23 cellular contexts compared by ENCODE assay signal in genomic region chr5:618450-618849, GRCh38.
"Had no signal": no experiment of that assay in that cellular context is flagged by ENCODE, and none has a peak within 500 bp of the region (broad histone marks: within the 10 kb centered on the region; RNA-seq: fewer than 3 reads in every experiment).

No MANE protein-coding gene starts in this region.

- DNase-seq: activated CD4-positive, alpha-beta T cell treated with anti-CD3 and anti-CD28 coated beads for 4 hours; activated CD4-positive, alpha-beta T cell treated with anti-CD3 and anti-CD28 coated beads, Interleukin-2, amount 50 U/mL, for 48 hours; activated CD4-positive, CD25-positive, alpha-beta regulatory T cell; activated effector memory CD4-positive, alpha-beta T cell treated with anti-CD3 and anti-CD28 coated beads, Interleukin-2, amount 50 U/mL, for 16 hours; activated T-cell treated with anti-CD3 and anti-CD28 coated beads, Interleukin-2, amount 50 U/mL, for 72 hours; caudate nucleus; dermis blood vessel endothelial cell; effector CD8-positive, alpha-beta T cell; erythroblast; foreskin fibroblast; kidney; naive thymus-derived CD4-positive, alpha-beta T cell; right cardiac atrium; T-helper 9 cell; uterus had no signal

- H3K4me3 ChIP-seq: lung, pancreas, skin epidermis, tibial nerve, uterus had no signal

- H3K9me3 ChIP-seq: pancreas, tibial nerve, uterus had no signal

- H3K27ac Mint-ChIP-seq: activated naive CD4-positive, alpha-beta T cell treated with anti-CD3 and anti-CD28 coated beads, Interleukin-2, amount 50 U/mL, for 24 hours; activated T-cell treated with anti-CD3 and anti-CD28 coated beads, Interleukin-2, amount 50 U/mL, for 72 hours; brain; naive thymus-derived CD4-positive, alpha-beta T cell; stimulated activated effector memory CD8-positive, alpha-beta T cell treated with anti-CD3 and anti-CD28 coated beads, Interleukin-12 subunit alpha, Interleukin-12 subunit beta, amount 100 ng/mL, for 72 hours; stimulated activated naive CD8-positive, alpha-beta T cell treated with anti-CD3 and anti-CD28 coated beads, Interleukin-15, amount 100 ng/mL, for 72 hours had no signal

- H3K4me1 ChIP-seq: uterus had no signal

- H3K4me3 Mint-ChIP-seq: activated naive CD4-positive, alpha-beta T cell treated with anti-CD3 and anti-CD28 coated beads, Interleukin-2, amount 50 U/mL, for 24 hours; activated T-cell treated with anti-CD3 and anti-CD28 coated beads, Interleukin-2, amount 50 U/mL, for 72 hours; brain; naive thymus-derived CD4-positive, alpha-beta T cell; stimulated activated effector memory CD8-positive, alpha-beta T cell treated with anti-CD3 and anti-CD28 coated beads, Interleukin-12 subunit alpha, Interleukin-12 subunit beta, amount 100 ng/mL, for 72 hours; stimulated activated naive CD8-positive, alpha-beta T cell treated with anti-CD3 and anti-CD28 coated beads, Interleukin-15, amount 100 ng/mL, for 72 hours had no signal

- H3K36me3 ChIP-seq: uterus had no signal

- H3K9me3 Mint-ChIP-seq: activated naive CD4-positive, alpha-beta T cell treated with anti-CD3 and anti-CD28 coated beads, Interleukin-2, amount 50 U/mL, for 24 hours; naive thymus-derived CD4-positive, alpha-beta T cell; stimulated activated naive CD8-positive, alpha-beta T cell treated with anti-CD3 and anti-CD28 coated beads, Interleukin-15, amount 100 ng/mL, for 72 hours had no signal

- ATAC-seq: activated T-cell treated with anti-CD3 and anti-CD28 coated beads, Interleukin-2, amount 50 U/mL, for 72 hours; naive thymus-derived CD4-positive, alpha-beta T cell; pancreas; right cardiac atrium; stimulated activated effector memory CD8-positive, alpha-beta T cell treated with anti-CD3 and anti-CD28 coated beads, Interleukin-12 subunit alpha, Interleukin-12 subunit beta, amount 100 ng/mL, for 72 hours; stimulated activated naive CD8-positive, alpha-beta T cell treated with anti-CD3 and anti-CD28 coated beads, Interleukin-15, amount 100 ng/mL, for 72 hours had no signal

- H3K27me3 Mint-ChIP-seq: activated naive CD4-positive, alpha-beta T cell treated with anti-CD3 and anti-CD28 coated beads, Interleukin-2, amount 50 U/mL, for 24 hours; brain; naive thymus-derived CD4-positive, alpha-beta T cell; stimulated activated naive CD8-positive, alpha-beta T cell treated with anti-CD3 and anti-CD28 coated beads, Interleukin-15, amount 100 ng/mL, for 72 hours had no signal

- H3K27me3 ChIP-seq: pancreas, tibial nerve, uterus had no signal

- H3K27ac ChIP-seq: pancreas, skin epidermis, tibial nerve, uterus had no signal
